In the genomic region with DNA sequence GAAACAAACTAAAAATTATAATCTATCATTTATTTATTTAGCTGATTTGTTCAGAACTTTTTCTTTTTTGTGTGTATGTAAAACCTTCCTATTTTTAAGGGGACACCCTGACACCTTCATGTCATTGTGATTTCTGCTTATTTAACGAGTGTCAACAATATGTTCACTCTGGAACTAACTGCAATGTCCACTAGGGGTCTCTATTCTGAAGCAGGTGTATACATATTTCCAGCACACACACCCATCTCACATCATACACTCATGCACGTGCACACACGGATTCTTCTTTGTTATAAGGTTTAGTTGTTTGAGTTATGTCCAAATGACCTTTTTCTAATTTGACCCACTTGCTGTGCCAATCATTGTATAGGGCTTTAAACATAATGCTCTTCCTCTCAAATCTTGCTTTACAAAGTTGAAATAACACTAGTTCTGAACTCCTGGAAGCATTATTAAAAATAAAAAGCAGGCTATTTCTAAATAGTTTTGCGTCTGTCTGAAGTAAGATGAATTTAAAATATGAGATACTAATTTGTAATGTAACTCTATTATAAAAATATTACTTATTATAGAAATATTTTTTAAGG, we compare ENCODE assay signal across 8 cellular contexts. TPM values are rescaled to one million over a fixed set of nuclear protein-coding genes. Genes with fewer than 3 reads are reported as not detected.
A peak's percentile ranks its signal among the peaks of the same experiment; 100 is the strongest.
DNase-seq lines count a peak whose midpoint lies in the region; ATAC-seq and TF ChIP-seq lines count a peak whose summit lies in the region.

No MANE protein-coding gene starts in this region.

- no peak overlapping the region for H3K27ac ChIP-seq in CD8-positive, alpha-beta T cell (ENCODE audit: low read depth, low read length)
- H3K27ac ChIP-seq in aorta (ENCODE audit: low read depth in 1 of 2, low read length in 2 of 2) = no peak overlapping the region

- H3K27me3 Mint-ChIP-seq in CD8-positive, alpha-beta T cell (ENCODE audit: low read depth) = no peaks in the 10 kb centered on the region

- no peaks in the 10 kb centered on the region for H3K27me3 ChIP-seq in CD8-positive, alpha-beta T cell (ENCODE audit: insufficient read depth, low read length)
- H3K27me3 ChIP-seq in aorta (ENCODE audit: control insufficient read depth in 1 of 2, insufficient read depth in 2 of 2, low read length in 1 of 2) = no peaks in the 10 kb centered on the region

- no peaks in the 10 kb centered on the region for H3K9me3 Mint-ChIP-seq in CD8-positive, alpha-beta T cell

- TF ChIP-seq CTCF in CD8-positive, alpha-beta T cell (IDR thresholded peaks at IDR 0.05) = peak; percentile 65

- no peaks in the 10 kb centered on the region for H3K36me3 Mint-ChIP-seq in CD8-positive, alpha-beta T cell

- CTCF ChIA-PET in CD8-positive, alpha-beta T cell (lab: Charles Lee) = interaction anchor here (0.6 to 2.6 kb wide), 10 partner anchors 9 to 1612 kb away, joined by 3 to 17 read pairs (median 3); no protein-coding TSS in a partner anchor

- no peaks in the 10 kb centered on the region for H3K4me1 ChIP-seq in CD8-positive, alpha-beta T cell (ENCODE audit: insufficient read depth, low read length)
- peaks cover 0 to 3% of the 10 kb centered on the region in 2 donors for H3K4me1 ChIP-seq in aorta (ENCODE audit: control insufficient read depth in 1 of 2, insufficient read depth in 2 of 2, low read length in 2 of 2)

- H3K4me3 ChIP-seq in CD8-positive, alpha-beta T cell (ENCODE audit: low read depth, low read length) = no peak overlapping the region
- H3K4me3 ChIP-seq in aorta (ENCODE audit: low read length in 2 of 2) = no peak overlapping the region

- intact Hi-C loops in CD8-positive, alpha-beta T cell (cut with DNase I, micrococcal nuclease) = no loop called here
- intact Hi-C loops in aorta (cut with DNase I) = no loop called here

- POLR2A ChIA-PET in CD8-positive, alpha-beta T cell (lab: Charles Lee) = no interaction called here

- no peaks in the 10 kb centered on the region for H3K9me3 ChIP-seq in CD8-positive, alpha-beta T cell (ENCODE audit: low read length)
- no peaks in the 10 kb centered on the region for H3K9me3 ChIP-seq in aorta (ENCODE audit: control insufficient read depth, low read length)

- DNase-seq in CD8-positive, alpha-beta T cell = peak in 1 of 7 experiments; percentile 5
- DNase-seq in NCI-H1694 (lab: John Stamatoyannopoulos, UW) = peak; percentile 68
- peak; percentile 22 for DNase-seq in SKM-1 treated with dmso at 0.1 percent for 144 hours (lab: John Stamatoyannopoulos, UW; ENCODE audit: unreplicated experiment)
- peak; percentile 68 for DNase-seq in fibroblast of the conjunctiva (ENCODE audit: low read depth)
- DNase-seq in pulmonary artery endothelial cell (ENCODE audit: low read depth, low spot score) = peak; percentile 35
- no peak for DNase-seq in aorta

- no peak overlapping the region for H3K27ac Mint-ChIP-seq in CD8-positive, alpha-beta T cell

- no peak overlapping the region for H3K4me3 Mint-ChIP-seq in CD8-positive, alpha-beta T cell

- H3K36me3 ChIP-seq in CD8-positive, alpha-beta T cell (ENCODE audit: insufficient read depth, low read length) = no peaks in the 10 kb centered on the region
- no peaks in the 10 kb centered on the region for H3K36me3 ChIP-seq in aorta (ENCODE audit: control insufficient read depth in 1 of 2, insufficient read depth in 2 of 2, low read length in 1 of 2)

- WGBS in aorta, 2 donors = 8 to 14% methylated on average over 4 of the region's 4 CpGs

- ATAC-seq in CD8-positive, alpha-beta T cell = peak; percentile 76
- ATAC-seq in GM18868 (IDR thresholded peaks at IDR 0.05; ENCODE audit: unreplicated experiment) = peak; percentile 99
- peak; percentile 99 for ATAC-seq in HG02981 (IDR thresholded peaks at IDR 0.05; ENCODE audit: unreplicated experiment)
- ATAC-seq in aorta (ENCODE audit: low FRiP score) = no peak

- H3K4me1 Mint-ChIP-seq in CD8-positive, alpha-beta T cell (ENCODE audit: low read depth) = peaks cover 2% of the 10 kb centered on the region

RNA-seq across cellular contexts. Expression of a gene that starts 15.5 kb away (rescaled TPM):
- under 1 TPM in 1 of 2 experiments, not detected in 1; 0.38 TPM for total RNA-seq in CD8-positive, alpha-beta T cell
- total RNA-seq in pulmonary artery endothelial cell (10.2 and 12.7 TPM in 2 replicates), aorta (under 1 TPM; 0.30 to 0.36 TPM)
- polyA plus RNA-seq in aorta = not detected

Comparison
In these comparisons a context has a peak if more than half of its experiments do, and no peak if none do; other contexts are left out.
1. DNase-seq: peak in NCI-H1694 (single experiment), SKM-1 treated with dmso at 0.1 percent for 144 hours (single experiment), fibroblast of the conjunctiva (single experiment) and pulmonary artery endothelial cell (single experiment); none in aorta (0 of 2).